In genomic region chr16:84722068-84722467, GRCh38 we compare ENCODE assay signal across 21 cellular contexts.
"Had no signal": no experiment of that assay in that cellular context is flagged by ENCODE, and none has a peak within 500 bp of the region (broad histone marks: within the 10 kb centered on the region; RNA-seq: fewer than 3 reads in every experiment).

No MANE protein-coding gene starts in this region.

- H3K9me3 Mint-ChIP-seq: activated naive CD4-positive, alpha-beta T cell treated with anti-CD3 and anti-CD28 coated beads, Interleukin-2, amount 50 U/mL, for 72 hours; central memory CD8-positive, alpha-beta T cell; natural killer cell; T-cell had no signal

- H3K36me3 Mint-ChIP-seq: activated naive CD4-positive, alpha-beta T cell treated with anti-CD3 and anti-CD28 coated beads, Interleukin-2, amount 50 U/mL, for 72 hours; natural killer cell had no signal

- H3K27ac ChIP-seq: brain microvascular endothelial cell, foreskin keratinocyte, left ventricle myocardium inferior, prostate gland, thoracic aorta had no signal

- H3K27ac Mint-ChIP-seq: activated naive CD4-positive, alpha-beta T cell treated with anti-CD3 and anti-CD28 coated beads, Interleukin-2, amount 50 U/mL, for 72 hours; natural killer cell had no signal

- H3K27me3 ChIP-seq: brain microvascular endothelial cell, foreskin keratinocyte had no signal

- H3K27me3 Mint-ChIP-seq: central memory CD8-positive, alpha-beta T cell; T-cell had no signal

- ATAC-seq: activated naive CD4-positive, alpha-beta T cell treated with anti-CD3 and anti-CD28 coated beads, Interleukin-2, amount 50 U/mL, for 72 hours; foreskin keratinocyte; natural killer cell; right cardiac atrium; T-cell had no signal

- H3K4me3 Mint-ChIP-seq: central memory CD8-positive, alpha-beta T cell; natural killer cell; T-cell had no signal

- H3K9me3 ChIP-seq: left ventricle myocardium inferior, prostate gland, thoracic aorta had no signal

- H3K4me3 ChIP-seq: left ventricle myocardium inferior, prostate gland, thoracic aorta had no signal

- DNase-seq: activated CD4-positive, alpha-beta T cell treated with anti-CD3 and anti-CD28 coated beads for 1 hour; activated CD4-positive, alpha-beta T cell treated with anti-CD3 and anti-CD28 coated beads, Interleukin-2, amount 50 U/mL, for 48 hours; activated gamma-delta T cell; activated T-cell treated with anti-CD3 and anti-CD28 coated beads, Interleukin-2, amount 50 U/mL, for 48 hours; anterior cingulate cortex; brain microvascular endothelial cell; effector CD8-positive, alpha-beta T cell; foreskin keratinocyte; glutamatergic neuron; left ventricle myocardium inferior; natural killer cell; occipital lobe; right cardiac atrium; small intestine; stimulated activated CD4-positive, alpha-beta T cell treated with anti-CD3 and anti-CD28 coated beads, Interleukin-4, amount 100 ng/mL, for 4 hours; stimulated activated CD8-positive, alpha-beta memory T cell treated with anti-CD3 and anti-CD28 coated beads, Interleukin-4, amount 100 ng/mL, for 48 hours; T-cell had no signal
